13 cellular contexts compared by ENCODE assay signal in genomic region chr19:46378268-46378667, GRCh38. TPM values are rescaled to one million over a fixed set of nuclear protein-coding genes. Genes with fewer than 3 reads are reported as not detected.
DNase-seq lines count a peak whose midpoint lies in the region; ATAC-seq, FAIRE-seq and TF ChIP-seq lines count a peak whose summit lies in the region.
"Had no signal": no experiment of that assay in that cellular context is flagged by ENCODE, and none has a peak within 500 bp of the region (broad histone marks: within the 10 kb centered on the region; RNA-seq: fewer than 3 reads in every experiment).

No MANE protein-coding gene starts in this region.

- intact Hi-C loops in HepG2 (cut with micrococcal nuclease; ENCODE audit: unreplicated experiment) (no loop called here), tibial artery (cut with DNase I; ENCODE audit: low total_unique reads) (no loop called here)

- no peak for TF ChIP-seq RAD21 in HepG2 (CRISPR knock-in tag; IDR thresholded peaks at IDR 0.05)

- no peak overlapping the region for H3K27ac Mint-ChIP-seq in T-cell

- TF ChIP-seq POLR2A in HepG2 (IDR thresholded peaks at IDR 0.05; ENCODE audit: insufficient read depth in 1 of 2, low read depth in 2 of 2, low read length in 2 of 2), result no peak

- H3K4me1 ChIP-seq in HepG2 (ENCODE audit: insufficient read depth, low read length) (no peaks in the 10 kb centered on the region), tibial artery (peaks cover 5 to 62% (median 41%) of the 10 kb centered on the region in 4 donors)

- peaks cover 55% of the 10 kb centered on the region for H3K36me3 Mint-ChIP-seq in T-cell

- POLR2A ChIA-PET in HepG2 (lab: Yijun Ruan, JAX), result no interaction called here
- POLR2A ChIA-PET in T-cell (lab: Charles Lee), result no interaction called here
- POLR2A ChIA-PET in GM10248 (lab: Yijun Ruan, JAX), result no interaction called here

- H3K9ac ChIP-seq in HepG2 (ENCODE audit: insufficient read depth, low read depth, low read length), result no peak overlapping the region

- H3K9me3 ChIP-seq in HepG2 (ENCODE audit: low read length), result no peaks in the 10 kb centered on the region
- no peaks in the 10 kb centered on the region for H3K9me3 ChIP-seq in tibial artery

- TSS peak; percentile 16 for BruUV-seq in HepG2 (replicated peaks; lab: Mats Ljungman, UMichigan)

- H3K27ac ChIP-seq in cingulate gyrus (ENCODE audit: low read depth, low read length) (peak overlapping the region; percentile 66), HepG2 (ENCODE audit: extremely low read length, insufficient read depth, low read length) (no peak overlapping the region), tibial artery (peak overlapping the region; percentile 55 to 56)

- H3K27me3 ChIP-seq in HepG2 (ENCODE audit: control insufficient read depth in 1 of 2, insufficient read depth in 2 of 2, low read length in 2 of 2) (no peaks in the 10 kb centered on the region), tibial artery (no peaks in the 10 kb centered on the region)

- no peak overlapping the region for H3K4me2 ChIP-seq in HepG2 (ENCODE audit: low read depth, low read length)

- in situ Hi-C loops in HepG2 (cut with HindIII; ENCODE audit: extremely low pct_ligation_motif_present, low pct_unique_long_range_greater_than_20kb), result no loop called here

- no peak for ATAC-seq in HepG2
- no peak for ATAC-seq in T-cell (replicated peaks in 1 of 4)
- ATAC-seq: stimulated activated naive CD8-positive, alpha-beta T cell treated with anti-CD3 and anti-CD28 coated beads, Interleukin-15, amount 100 ng/mL, for 72 hours had no signal

- WGBS in HepG2 (ENCODE audit: low lambda C conversion rate), result 90% methylated on average over 2 of the region's 2 CpGs

- CTCF ChIA-PET in HepG2 (lab: Yijun Ruan, JAX; ENCODE audit: low intra/inter-chr PET ratio, low total read pairs) (no interaction called here), T-cell (lab: Charles Lee) (no interaction called here), GM10248 (lab: Yijun Ruan, JAX) (interaction anchor here (1.5 to 1.9 kb wide), 3 partner anchors 8 to 112 kb away, joined by 3 to 7 read pairs (median 6); partner anchors contain the start of gene PPP5C)

- no peak overlapping the region for H2AFZ ChIP-seq in HepG2 (ENCODE audit: low read length)

- H3K4me3 ChIP-seq in HepG2 (replicated peaks in 1 of 3; ENCODE audit: insufficient read depth in 1 of 3, low read depth in 2 of 3, low read length in 3 of 3), result no peak overlapping the region
- no peak overlapping the region for H3K4me3 ChIP-seq in tibial artery

- H3K9me3 Mint-ChIP-seq in T-cell, result no peaks in the 10 kb centered on the region
- H3K9me3 Mint-ChIP-seq: stimulated activated naive CD8-positive, alpha-beta T cell treated with anti-CD3 and anti-CD28 coated beads, Interleukin-15, amount 100 ng/mL, for 72 hours had no signal

- FAIRE-seq in HepG2 (lab: Jason Lieb, UNC), result no peak

- DNase-seq in NCI-H1694 (lab: John Stamatoyannopoulos, UW), result peak; percentile 79
- no peak for DNase-seq in HepG2 (ENCODE audit: low spot score)
- DNase-seq in tibial artery, result no peak
- DNase-seq in putamen (ENCODE audit: low spot score), result no peak
- no peak for DNase-seq in T-cell
- DNase-seq in GM10248 (ENCODE audit: extremely low spot score), result no peak
- no peak for DNase-seq in NCI-H1092 treated with DMSO at 0.1 percent for 48 hours (lab: John Stamatoyannopoulos, UW)
- DNase-seq: activated CD4-positive, alpha-beta T cell treated with anti-CD3 and anti-CD28 coated beads for 1 hour; erythroblast; NCI-H1436 treated with DMSO at 0.1 percent for 48 hours; RPMI8226 had no signal

- TF ChIP-seq EP300 in HepG2 (IDR thresholded peaks at IDR 0.05; ENCODE audit: low read depth in 2 of 2, low read length in 2 of 2) (no peak), HepG2 (CRISPR knock-in tag; IDR thresholded peaks at IDR 0.05; ENCODE audit: borderline replicate concordance) (no peak)

- no peaks in the 10 kb centered on the region for H4K20me1 ChIP-seq in HepG2 (ENCODE audit: insufficient read depth, low read length)

- no peak overlapping the region for H3K4me3 Mint-ChIP-seq in T-cell
- H3K4me3 Mint-ChIP-seq: stimulated activated naive CD8-positive, alpha-beta T cell treated with anti-CD3 and anti-CD28 coated beads, Interleukin-15, amount 100 ng/mL, for 72 hours had no signal

- H3K36me3 ChIP-seq in HepG2 (replicated peaks in 1 of 2; ENCODE audit: control insufficient read depth in 1 of 2, insufficient read depth in 2 of 2, low read length in 2 of 2) (peaks cover 19 to 69% of the 10 kb centered on the region in 2 experiments), tibial artery (peaks cover 16 to 50% (median 42%) of the 10 kb centered on the region in 3 donors)

- no peaks in the 10 kb centered on the region for H3K79me2 ChIP-seq in HepG2 (ENCODE audit: insufficient read depth, low read length)

- H3K4me1 Mint-ChIP-seq in T-cell, result peaks cover 0 to 5% (median 4%) of the 10 kb centered on the region in 3 donors
- H3K4me1 Mint-ChIP-seq: stimulated activated naive CD8-positive, alpha-beta T cell treated with anti-CD3 and anti-CD28 coated beads, Interleukin-15, amount 100 ng/mL, for 72 hours had no signal

- no peak for TF ChIP-seq CTCF in HepG2 (CRISPR knock-in tag; IDR thresholded peaks at IDR 0.05)
- no peak for TF ChIP-seq CTCF in tibial artery (IDR thresholded peaks at IDR 0.05)
- no peak for TF ChIP-seq CTCF in GM10248 (IDR thresholded peaks at IDR 0.05; ENCODE audit: control extremely low read depth, extremely low read depth, low read depth, missing control alignments)

- no peaks in the 10 kb centered on the region for H3K27me3 Mint-ChIP-seq in T-cell
- H3K27me3 Mint-ChIP-seq: stimulated activated naive CD8-positive, alpha-beta T cell treated with anti-CD3 and anti-CD28 coated beads, Interleukin-15, amount 100 ng/mL, for 72 hours had no signal

RNA-seq across cellular contexts. Expression of gene PPP5C, which starts 31.4 kb away (rescaled TPM):
- 38.2 and 41.6 TPM in 2 replicates for total RNA-seq in HepG2 (2016; rRNA removed; fragmentation: Illumina TruSeq; extraction: Trizol)
- 6.6 and 9.3 TPM in 2 replicates for total RNA-seq in HepG2 (2016; cell fraction: cytosol; rRNA removed; fragmentation: Illumina TruSeq; extraction: Trizol; ENCODE audit: low read depth)
- 33.6 and 40.9 TPM in 2 replicates for total RNA-seq in HepG2 (2016; cell fraction: insoluble cytoplasmic fraction; rRNA removed; fragmentation: Illumina TruSeq; extraction: Trizol)
- total RNA-seq in HepG2 (2016; cell fraction: membrane; rRNA removed; fragmentation: Illumina TruSeq; extraction: Trizol), result 12.2 and 12.3 TPM in 2 replicates
- 31.3 and 44.2 TPM in 2 replicates for total RNA-seq in HepG2 (2016; cell fraction: nucleus; rRNA removed; fragmentation: Illumina TruSeq; extraction: Trizol)
- 67.9 and 68.5 TPM in 2 replicates for polyA plus RNA-seq in HepG2 (2011; rRNA removed)
- 52.3 and 70.1 TPM in 2 replicates for polyA plus RNA-seq in HepG2 (2011; cell fraction: cytosol; rRNA removed)
- 118 and 133 TPM in 2 replicates for polyA plus RNA-seq in HepG2 (2011; cell fraction: nucleus; rRNA removed)
- polyA plus RNA-seq in HepG2 (2012), result 33.2 and 36.7 TPM in 2 replicates
- 3.4 and 4.4 TPM in 2 replicates for polyA plus RNA-seq in HepG2 (2016; cell fraction: cytosol; fragmentation: Illumina TruSeq; extraction: Trizol; ENCODE audit: low read depth)
- polyA plus RNA-seq in HepG2 (2016; cell fraction: insoluble cytoplasmic fraction; fragmentation: Illumina TruSeq; extraction: Trizol; ENCODE audit: low read depth), result 45.7 and 54.9 TPM in 2 replicates
- polyA plus RNA-seq in HepG2 (2016; cell fraction: membrane; fragmentation: Illumina TruSeq; extraction: Trizol; ENCODE audit: low read depth), result 6.8 and 8.2 TPM in 2 replicates
- polyA plus RNA-seq in HepG2 (2016; cell fraction: nucleus; fragmentation: Illumina TruSeq; extraction: Trizol; ENCODE audit: insufficient read depth, low read depth), result 82.9 and 89.8 TPM in 2 replicates
- 92.2 and 144 TPM in 2 replicates for polyA minus RNA-seq in HepG2 (2011; rRNA and poly(A)+ RNA removed; ENCODE audit: low replicate concordance)
- 26.7 and 26.9 TPM in 2 replicates for polyA minus RNA-seq in HepG2 (2011; cell fraction: cytosol; rRNA and poly(A)+ RNA removed)
- polyA minus RNA-seq in HepG2 (2011; cell fraction: nucleus; rRNA and poly(A)+ RNA removed), result 63.0 and 66.9 TPM in 2 replicates
- 10 to 100 TPM; 40.3 to 59.7 (median 42.8) TPM for total RNA-seq in T-cell

RNA-seq across cellular contexts. Expression of gene CCDC8, which starts 35.1 kb away (rescaled TPM):
- 0.04 TPM in 1 of 2 replicates, not detected in the other for total RNA-seq in HepG2 (2016; rRNA removed; fragmentation: Illumina TruSeq; extraction: Trizol)
- not detected in 2 replicates for total RNA-seq in HepG2 (2016; cell fraction: cytosol; rRNA removed; fragmentation: Illumina TruSeq; extraction: Trizol; ENCODE audit: low read depth)
- total RNA-seq in HepG2 (2016; cell fraction: insoluble cytoplasmic fraction; rRNA removed; fragmentation: Illumina TruSeq; extraction: Trizol), result 0.06 TPM in 1 of 2 replicates, not detected in the other
- not detected in 2 replicates for total RNA-seq in HepG2 (2016; cell fraction: membrane; rRNA removed; fragmentation: Illumina TruSeq; extraction: Trizol)
- not detected in 2 replicates for total RNA-seq in HepG2 (2016; cell fraction: nucleus; rRNA removed; fragmentation: Illumina TruSeq; extraction: Trizol)
- polyA plus RNA-seq in HepG2 (2011; rRNA removed), result not detected in 2 replicates
- not detected in 2 replicates for polyA plus RNA-seq in HepG2 (2011; cell fraction: cytosol; rRNA removed)
- not detected in 2 replicates for polyA plus RNA-seq in HepG2 (2011; cell fraction: nucleus; rRNA removed)
- not detected in 2 replicates for polyA plus RNA-seq in HepG2 (2012)
- polyA plus RNA-seq in HepG2 (2016; cell fraction: cytosol; fragmentation: Illumina TruSeq; extraction: Trizol; ENCODE audit: low read depth), result not detected in 2 replicates
- not detected in 2 replicates for polyA plus RNA-seq in HepG2 (2016; cell fraction: insoluble cytoplasmic fraction; fragmentation: Illumina TruSeq; extraction: Trizol; ENCODE audit: low read depth)
- not detected in 2 replicates for polyA plus RNA-seq in HepG2 (2016; cell fraction: membrane; fragmentation: Illumina TruSeq; extraction: Trizol; ENCODE audit: low read depth)
- not detected in 2 replicates for polyA plus RNA-seq in HepG2 (2016; cell fraction: nucleus; fragmentation: Illumina TruSeq; extraction: Trizol; ENCODE audit: insufficient read depth, low read depth)
- polyA minus RNA-seq in HepG2 (2011; rRNA and poly(A)+ RNA removed; ENCODE audit: low replicate concordance), result not detected in 2 replicates
- polyA minus RNA-seq in HepG2 (2011; cell fraction: cytosol; rRNA and poly(A)+ RNA removed), result not detected in 2 replicates
- not detected in 2 replicates for polyA minus RNA-seq in HepG2 (2011; cell fraction: nucleus; rRNA and poly(A)+ RNA removed)
- under 1 TPM in 3 of 5 donors, not detected in 2; 0.12 to 0.19 (median 0.13) TPM for total RNA-seq in T-cell

RNA-seq across cellular contexts. Expression of gene PNMA8C, which starts 50.5 kb away (rescaled TPM):
- total RNA-seq in HepG2 (2016; rRNA removed; fragmentation: Illumina TruSeq; extraction: Trizol) (not detected in 2 replicates), T-cell (not detected)
- total RNA-seq in HepG2 (2016; cell fraction: cytosol; rRNA removed; fragmentation: Illumina TruSeq; extraction: Trizol; ENCODE audit: low read depth), result not detected in 2 replicates
- total RNA-seq in HepG2 (2016; cell fraction: insoluble cytoplasmic fraction; rRNA removed; fragmentation: Illumina TruSeq; extraction: Trizol), result not detected in 2 replicates
- total RNA-seq in HepG2 (2016; cell fraction: membrane; rRNA removed; fragmentation: Illumina TruSeq; extraction: Trizol), result not detected in 2 replicates
- total RNA-seq in HepG2 (2016; cell fraction: nucleus; rRNA removed; fragmentation: Illumina TruSeq; extraction: Trizol), result not detected in 2 replicates
- polyA plus RNA-seq in HepG2 (2011; rRNA removed), result not detected in 2 replicates
- not detected in 2 replicates for polyA plus RNA-seq in HepG2 (2011; cell fraction: cytosol; rRNA removed)
- polyA plus RNA-seq in HepG2 (2011; cell fraction: nucleus; rRNA removed), result not detected in 2 replicates
- not detected in 2 replicates for polyA plus RNA-seq in HepG2 (2012)
- polyA plus RNA-seq in HepG2 (2016; cell fraction: cytosol; fragmentation: Illumina TruSeq; extraction: Trizol; ENCODE audit: low read depth), result not detected in 2 replicates
- not detected in 2 replicates for polyA plus RNA-seq in HepG2 (2016; cell fraction: insoluble cytoplasmic fraction; fragmentation: Illumina TruSeq; extraction: Trizol; ENCODE audit: low read depth)
- polyA plus RNA-seq in HepG2 (2016; cell fraction: membrane; fragmentation: Illumina TruSeq; extraction: Trizol; ENCODE audit: low read depth), result not detected in 2 replicates
- not detected in 2 replicates for polyA plus RNA-seq in HepG2 (2016; cell fraction: nucleus; fragmentation: Illumina TruSeq; extraction: Trizol; ENCODE audit: insufficient read depth, low read depth)
- polyA minus RNA-seq in HepG2 (2011; rRNA and poly(A)+ RNA removed; ENCODE audit: low replicate concordance), result 0.02 TPM in 1 of 2 replicates, not detected in the other
- not detected in 2 replicates for polyA minus RNA-seq in HepG2 (2011; cell fraction: cytosol; rRNA and poly(A)+ RNA removed)
- not detected in 2 replicates for polyA minus RNA-seq in HepG2 (2011; cell fraction: nucleus; rRNA and poly(A)+ RNA removed)
